8 cellular contexts compared by ENCODE assay signal in the genomic region with DNA sequence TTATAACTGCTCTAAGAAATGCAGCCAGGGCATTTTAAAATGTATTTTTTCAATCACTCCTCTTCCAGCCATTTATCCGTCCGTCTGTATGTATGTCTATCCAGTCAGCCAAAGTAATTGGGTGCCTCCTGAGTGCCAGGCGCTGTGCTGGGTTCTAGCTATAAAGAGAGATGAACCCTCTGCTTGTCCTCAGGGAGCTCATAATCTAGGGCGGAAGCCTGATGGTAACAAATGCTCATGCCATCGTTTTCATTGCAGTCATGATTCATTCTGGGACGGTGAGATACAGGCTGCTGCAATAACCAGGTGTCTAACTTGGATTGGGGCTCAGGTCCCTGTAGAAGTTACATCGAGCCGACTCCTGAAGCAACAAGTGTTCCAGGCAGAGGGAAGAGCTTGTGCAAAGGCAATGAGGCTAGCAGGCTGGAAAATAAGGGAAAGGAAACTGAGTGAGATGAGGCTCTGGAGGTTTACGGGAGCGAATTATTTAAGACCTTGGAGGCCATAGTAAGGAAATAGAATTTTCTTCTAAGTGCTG. TPM values are rescaled to one million over a fixed set of nuclear protein-coding genes. Genes with fewer than 3 reads are reported as not detected.
DNase-seq lines count a peak whose midpoint lies in the region; ATAC-seq and TF ChIP-seq lines count a peak whose summit lies in the region.

No MANE protein-coding gene starts in this region.

- TF ChIP-seq POLR2A in breast epithelium (IDR thresholded peaks at IDR 0.05): no peak

- peak; percentile 2 for ATAC-seq in HG03139 (IDR thresholded peaks at IDR 0.05; ENCODE audit: unreplicated experiment)

- H3K4me1 ChIP-seq in breast epithelium: peaks cover 4 to 5% of the 10 kb centered on the region in 2 donors
- peaks cover 8 to 19% of the 10 kb centered on the region in 2 donors for H3K4me1 ChIP-seq in mucosa of rectum (ENCODE audit: control insufficient read depth in 2 of 2, insufficient read depth in 2 of 2, low read length in 2 of 2)

- CTCF ChIA-PET in AG04449 (lab: Yijun Ruan, JAX): interaction anchor here (1.4 to 13.1 kb wide), 9 partner anchors 10 to 362 kb away, joined by 4 to 687 read pairs (median 33); a partner anchor contains a TSS

- intact Hi-C loops in breast epithelium (cut with DNase I; ENCODE audit: low total_unique reads): loop anchor here (2.0 to 10.0 kb wide), 2 partner anchors 52 to 266 kb away; a partner anchor contains a TSS
- intact Hi-C loops in posterior vena cava (cut with DNase I): loop anchor here (5.0 to 10.0 kb wide), 2 partner anchors 53 to 266 kb away; a partner anchor contains a TSS

- H3K27ac ChIP-seq in breast epithelium (peak overlapping the region; percentile 97), mucosa of rectum (ENCODE audit: low read depth in 2 of 2, low read length in 2 of 2) (peak overlapping the region; percentile 75 to 83)

- H3K9me3 ChIP-seq in breast epithelium (no peaks in the 10 kb centered on the region), mucosa of rectum (ENCODE audit: control insufficient read depth in 2 of 2, low read length in 2 of 2) (no peaks in the 10 kb centered on the region)

- DNase-seq in AG04449 (ENCODE audit: low read depth, low spot score) (no peak), breast epithelium (ENCODE audit: low spot score in 2 of 2) (no peak), RKO (ENCODE audit: low spot score) (no peak), GM03348 (ENCODE audit: low spot score) (no peak), posterior vena cava (ENCODE audit: low spot score) (no peak), SHP77 (lab: John Stamatoyannopoulos, UW) (no peak)

- no peaks in the 10 kb centered on the region for H3K27me3 ChIP-seq in breast epithelium
- no peaks in the 10 kb centered on the region for H3K27me3 ChIP-seq in mucosa of rectum (ENCODE audit: control insufficient read depth in 2 of 2, insufficient read depth in 2 of 2, low read length in 2 of 2)

- TF ChIP-seq CTCF in AG04449 (IDR thresholded peaks at IDR 0.05; ENCODE audit: insufficient read depth, low read length, missing control alignments): no peak
- peak in 1 of 3 donors; percentile 15 for TF ChIP-seq CTCF in breast epithelium (IDR thresholded peaks at IDR 0.05)

- POLR2A ChIA-PET in AG04449 (lab: Yijun Ruan, JAX): no interaction called here

- H3K4me3 ChIP-seq in AG04449 (ENCODE audit: low read depth, low read length) (peak overlapping the region; percentile 54), breast epithelium (peak overlapping the region; percentile 56 to 89 (median 82)), mucosa of rectum (ENCODE audit: low read length in 2 of 2) (peak overlapping the region; percentile 5 to 73)

- H3K36me3 ChIP-seq in breast epithelium (no peaks in the 10 kb centered on the region), mucosa of rectum (ENCODE audit: control insufficient read depth in 2 of 2, insufficient read depth in 2 of 2, low read length in 2 of 2) (no peaks in the 10 kb centered on the region)

- H3K9ac ChIP-seq in mucosa of rectum (ENCODE audit: low read depth in 1 of 2, low read length in 2 of 2): peak overlapping the region; percentile 48 to 49

RNA-seq across cellular contexts. Expression of a gene that starts 11.6 kb away (rescaled TPM):
- total RNA-seq in breast epithelium (10 to 100 TPM; 18.7 to 50.6 (median 47.4) TPM), posterior vena cava (100 to 1,000 TPM in 1 of 2 donors, 10 to 100 TPM in 1; 55.2 to 104 TPM)

RNA-seq across cellular contexts. Expression of a gene that starts 25.4 kb away (rescaled TPM):
- total RNA-seq in breast epithelium (10 to 100 TPM; 22.1 to 46.9 (median 24.3) TPM), posterior vena cava (10 to 100 TPM; 21.9 to 22.5 TPM)

RNA-seq across cellular contexts. Expression of a gene that starts 56.4 kb away (rescaled TPM):
- total RNA-seq in breast epithelium (10 to 100 TPM; 10.7 to 17.1 (median 15.4) TPM), posterior vena cava (10 to 100 TPM; 54.5 to 58.3 TPM)
